ENCODE assay signal across 8 cellular contexts in the genomic region with DNA sequence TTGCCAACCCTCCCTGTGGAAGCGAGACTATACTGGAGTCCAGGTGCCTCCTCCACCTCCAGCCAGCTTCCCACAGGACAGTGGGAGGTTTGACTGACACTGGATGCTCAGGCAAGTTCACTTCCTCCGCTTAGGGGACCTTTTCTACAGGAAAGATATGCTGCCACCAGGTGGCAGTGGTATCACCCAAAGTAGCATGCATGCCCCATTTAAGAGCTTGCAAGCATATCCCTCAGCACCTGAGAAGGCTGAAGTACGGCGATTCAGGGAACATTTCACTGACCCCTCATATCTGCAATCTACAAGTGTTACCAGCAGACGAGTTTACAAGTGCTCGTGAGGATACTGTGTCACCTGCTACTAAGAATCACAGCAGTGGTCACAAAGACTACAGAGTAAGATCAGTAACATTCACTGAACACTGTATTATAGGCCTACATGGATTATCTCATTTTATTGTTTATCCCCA.
DNase-seq lines count a peak whose midpoint lies in the region; ATAC-seq and TF ChIP-seq lines count a peak whose summit lies in the region.

No MANE protein-coding gene starts in this region.

- no peaks in the 10 kb centered on the region for H4K20me1 ChIP-seq in HCT116 (ENCODE audit: insufficient read depth)

- H3K9ac ChIP-seq in HCT116 (ENCODE audit: low read length) = no peak overlapping the region

- peak; percentile 76 for TF ChIP-seq RAD21 in HCT116 (IDR thresholded peaks at IDR 0.05; ENCODE audit: low read depth)

- H3K4me1 Mint-ChIP-seq in activated naive CD8-positive, alpha-beta T cell treated with anti-CD3 and anti-CD28 coated beads, Interleukin-2, amount 10 ng/mL, durations not matched to agents 7 days and 5 days = peaks cover 13% of the 10 kb centered on the region

- WGBS in heart left ventricle, 4 donors = 9 to 18% (median 12%) methylated on average over 5 to 6 of the region's 6 CpGs

- DNase-seq in GM10248 (ENCODE audit: extremely low spot score) = peak; percentile 67
- DNase-seq in HCT116 (ENCODE audit: low read depth, low spot score) = peak; percentile 86
- peak; percentile 63 for DNase-seq in MV-4-11 (lab: John Stamatoyannopoulos, UW)
- peak; percentile 58 for DNase-seq in SKM-1 treated with dmso at 0.1 percent for 144 hours (lab: John Stamatoyannopoulos, UW; ENCODE audit: unreplicated experiment)
- peak; percentile 63 for DNase-seq in activated naive CD8-positive, alpha-beta T cell treated with anti-CD3 and anti-CD28 coated beads, Interleukin-2, amount 10 ng/mL, durations not matched to agents 7 days and 5 days
- DNase-seq in heart left ventricle = peak in 4 of 5 donors; percentile 60 to 70 (median 68)
- DNase-seq in putamen (ENCODE audit: low spot score) = peak; percentile 66

- no peaks in the 10 kb centered on the region for H3K9me3 ChIP-seq in HCT116 (ENCODE audit: control insufficient read depth in 1 of 2, insufficient read depth in 1 of 2, low read depth in 1 of 2, low read length in 2 of 2)
- H3K9me3 ChIP-seq in heart left ventricle = no peaks in the 10 kb centered on the region

- H3K36me3 Mint-ChIP-seq in activated naive CD8-positive, alpha-beta T cell treated with anti-CD3 and anti-CD28 coated beads, Interleukin-2, amount 10 ng/mL, durations not matched to agents 7 days and 5 days = peaks cover 7% of the 10 kb centered on the region

- no peaks in the 10 kb centered on the region for H3K79me2 ChIP-seq in HCT116 (ENCODE audit: insufficient read depth, low read length)

- H3K27ac Mint-ChIP-seq in activated naive CD8-positive, alpha-beta T cell treated with anti-CD3 and anti-CD28 coated beads, Interleukin-2, amount 10 ng/mL, durations not matched to agents 7 days and 5 days = no peak overlapping the region

- CTCF ChIA-PET in GM10248 (lab: Yijun Ruan, JAX) (interaction anchor here (0.6 to 6.9 kb wide), 51 partner anchors 9 to 581 kb away, joined by 3 to 292 read pairs (median 5); a partner anchor contains a TSS), HCT116 (lab: Charles Lee) (interaction anchor here (0.6 to 4.5 kb wide), 29 partner anchors 9 to 473 kb away, joined by 3 to 83 read pairs (median 4); no protein-coding TSS in a partner anchor)

- H3K27ac ChIP-seq in HCT116 (ENCODE audit: low read depth, low read length) (no peak overlapping the region), heart left ventricle (no peak overlapping the region)

- no peaks in the 10 kb centered on the region for H3K36me3 ChIP-seq in HCT116 (ENCODE audit: control insufficient read depth in 1 of 2, insufficient read depth in 2 of 2, low read length in 2 of 2)
- peaks cover 0 to 35% (median 14%) of the 10 kb centered on the region in 9 donors for H3K36me3 ChIP-seq in heart left ventricle

- H3K27me3 Mint-ChIP-seq in activated naive CD8-positive, alpha-beta T cell treated with anti-CD3 and anti-CD28 coated beads, Interleukin-2, amount 10 ng/mL, durations not matched to agents 7 days and 5 days = no peaks in the 10 kb centered on the region

- TF ChIP-seq POLR2A in HCT116 (IDR thresholded peaks at IDR 0.05; ENCODE audit: borderline replicate concordance, extremely low read depth, insufficient read depth, insufficient read length) (no peak), heart left ventricle (IDR thresholded peaks at IDR 0.05) (no peak)

- H3K9me2 ChIP-seq in HCT116 (ENCODE audit: insufficient read depth) = no peaks in the 10 kb centered on the region

- intact Hi-C loops in HCT116 (cut with micrococcal nuclease) (loop anchor here (1.0 kb wide), 3 partner anchors 83 to 473 kb away; no protein-coding TSS in a partner anchor), heart left ventricle (cut with DNase I) (loop anchor here (1.0 to 5.0 kb wide), 6 partner anchors 31 to 84 kb away; no protein-coding TSS in a partner anchor)

- ATAC-seq in HCT116 = peak; percentile 99
- ATAC-seq in activated naive CD8-positive, alpha-beta T cell treated with anti-CD3 and anti-CD28 coated beads, Interleukin-2, amount 10 ng/mL, durations not matched to agents 7 days and 5 days (ENCODE audit: low read depth) = peak; percentile 91
- peak; percentile 69 to 91 (median 85) for ATAC-seq in heart left ventricle
- ATAC-seq in HG02840 (IDR thresholded peaks at IDR 0.05; ENCODE audit: low FRiP score, unreplicated experiment) = no peak

- H2AFZ ChIP-seq in HCT116 (ENCODE audit: low read depth, low read length, poor library complexity, severe bottlenecking) = peak overlapping the region; percentile 99

- H3K4me1 ChIP-seq in HCT116 (ENCODE audit: control insufficient read depth in 1 of 2, insufficient read depth in 2 of 2, low read length in 2 of 2) (peaks cover 0 to 9% of the 10 kb centered on the region in 2 experiments; a peak in 1 of 4 replicates), heart left ventricle (peaks cover 0 to 11% (median 5%) of the 10 kb centered on the region in 12 donors)

- POLR2A ChIA-PET in GM10248 (lab: Yijun Ruan, JAX) = interaction anchor here (0.5 to 1.6 kb wide), 4 partner anchors 82 to 269 kb away, joined by 3 to 7 read pairs (median 4); no protein-coding TSS in a partner anchor
- POLR2A ChIA-PET in HCT116 (lab: Charles Lee) = interaction anchor here (1.0 to 1.2 kb wide), 3 partner anchors 8 to 82 kb away, joined by 3 to 8 read pairs (median 5); no protein-coding TSS in a partner anchor
- POLR2A ChIA-PET in activated naive CD8-positive, alpha-beta T cell treated with anti-CD3 and anti-CD28 coated beads, Interleukin-2, amount 10 ng/mL, durations not matched to agents 7 days and 5 days (lab: Charles Lee) = interaction anchor here (1.0 to 2.2 kb wide), 4 partner anchors 76 to 94 kb away, joined by 3 to 14 read pairs (median 8); a partner anchor contains a TSS

- BruUV-seq in HCT116 (replicated peaks; lab: Mats Ljungman, UMichigan) = no TSS peak

- no peaks in the 10 kb centered on the region for H3K9me3 Mint-ChIP-seq in activated naive CD8-positive, alpha-beta T cell treated with anti-CD3 and anti-CD28 coated beads, Interleukin-2, amount 10 ng/mL, durations not matched to agents 7 days and 5 days

- peak overlapping the region; percentile 35 for H3K4me2 ChIP-seq in HCT116 (ENCODE audit: low read length)

- H3K4me3 ChIP-seq in HCT116 (replicated peaks in 1 of 2; ENCODE audit: low read depth in 1 of 2, low read length in 2 of 2) (no peak overlapping the region), heart left ventricle (no peak overlapping the region)

- H3K4me3 Mint-ChIP-seq in activated naive CD8-positive, alpha-beta T cell treated with anti-CD3 and anti-CD28 coated beads, Interleukin-2, amount 10 ng/mL, durations not matched to agents 7 days and 5 days = no peak overlapping the region

- peak; percentile 77 for TF ChIP-seq CTCF in GM10248 (IDR thresholded peaks at IDR 0.05; ENCODE audit: control extremely low read depth, extremely low read depth, low read depth, missing control alignments)
- TF ChIP-seq CTCF in HCT116 (IDR thresholded peaks at IDR 0.05 in 2 of 3, conservative IDR thresholded peaks at IDR 0.05 in 1 of 3; ENCODE audit: borderline replicate concordance in 1 of 3, insufficient read depth in 1 of 3, low read depth in 2 of 3, low read length in 2 of 3) = peak; percentile 80 to 87 (median 84)
- TF ChIP-seq CTCF in heart left ventricle (IDR thresholded peaks at IDR 0.05) = peak; percentile 66 to 89 (median 78)

- RAD21 ChIA-PET in HCT116 (lab: Charles Lee; ENCODE audit: low non-redundant PET in 1 of 2, low total read pairs in 2 of 2, uncharacterized antibody in 2 of 2, unreplicated experiment in 2 of 2) = interaction anchor here (0.6 to 1.3 kb wide), 6 partner anchors 82 to 473 kb away, joined by 3 to 20 read pairs (median 4); no protein-coding TSS in a partner anchor

- H3K27me3 ChIP-seq in HCT116 (ENCODE audit: insufficient read depth, low read length) = 0 out of 2 replicates have a peak, but pooled peaks cover 5% of the 10 kb centered on the region
- H3K27me3 ChIP-seq in heart left ventricle = no peaks in the 10 kb centered on the region

TF ChIP-seq in HCT116, 20 proteins besides CTCF, POLR2A, EP300 and RAD21:
- TF ChIP-seq, protein P1, sequence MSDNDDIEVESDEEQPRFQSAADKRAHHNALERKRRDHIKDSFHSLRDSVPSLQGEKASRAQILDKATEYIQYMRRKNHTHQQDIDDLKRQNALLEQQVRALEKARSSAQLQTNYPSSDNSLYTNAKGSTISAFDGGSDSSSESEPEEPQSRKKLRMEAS (IDR thresholded peaks at IDR 0.05) = 0 out of 2 replicates have a peak, but pooled peaks have one; percentile 8
- TF ChIP-seq YY1 (IDR thresholded peaks at IDR 0.05; ENCODE audit: extremely low read depth, insufficient replicate concordance, low read depth, low read length) (peak; percentile 76), JUND (IDR thresholded peaks at IDR 0.05) (no peak), CBX3 (IDR thresholded peaks at IDR 0.05; ENCODE audit: low read depth) (0 out of 2 replicates have a peak, but pooled peaks have one; percentile 28)
